11 cellular contexts compared by ENCODE assay signal in genomic region chr15:63940956-63941620, GRCh38.
DNase-seq lines count a peak whose midpoint lies in the region; ATAC-seq and TF ChIP-seq lines count a peak whose summit lies in the region.
"Had no signal": no experiment of that assay in that cellular context is flagged by ENCODE, and none has a peak within 500 bp of the region (broad histone marks: within the 10 kb centered on the region; RNA-seq: fewer than 3 reads in every experiment).

No MANE protein-coding gene starts in this region.

- no peaks in the 10 kb centered on the region for H3K27me3 ChIP-seq in heart right ventricle

- peaks cover 24 to 62% (median 51%) of the 10 kb centered on the region in 9 donors for H3K4me1 ChIP-seq in heart right ventricle

- 37 to 43% methylated on average over 4 of the region's 4 CpGs for WGBS in heart right ventricle, 2 donors

- intact Hi-C loops in activated CD4-positive, alpha-beta T cell treated with anti-CD3 and anti-CD28 coated beads, Interleukin-2, amount 10 ng/mL, durations not matched to agents 24 days and 14 days (cut with micrococcal nuclease), result no loop called here
- intact Hi-C loops in heart right ventricle (cut with DNase I), result loop anchor here in 4 of 10 donors (10.0 kb wide), 1 partner anchor 104 kb away; the partner anchor contains the start of gene DAPK2 (in 4 of the 4)

- H3K4me3 ChIP-seq in heart right ventricle, result no peak overlapping the region

- no peak overlapping the region for H3K4me3 Mint-ChIP-seq in activated CD4-positive, alpha-beta T cell treated with anti-CD3 and anti-CD28 coated beads, Interleukin-2, amount 10 ng/mL, durations not matched to agents 24 days and 14 days
- H3K4me3 Mint-ChIP-seq: activated T-cell treated with anti-CD3 and anti-CD28 coated beads, Interleukin-2, amount 50 U/mL, for 24 hours had no signal

- no peak for TF ChIP-seq CTCF in heart right ventricle (IDR thresholded peaks at IDR 0.05)

- H3K36me3 Mint-ChIP-seq in activated CD4-positive, alpha-beta T cell treated with anti-CD3 and anti-CD28 coated beads, Interleukin-2, amount 10 ng/mL, durations not matched to agents 24 days and 14 days (ENCODE audit: low read depth), result peaks cover 9% of the 10 kb centered on the region

- H3K36me3 ChIP-seq in heart right ventricle, result no peaks in the 10 kb centered on the region

- peak overlapping the region; percentile 60 for H3K27ac Mint-ChIP-seq in activated CD4-positive, alpha-beta T cell treated with anti-CD3 and anti-CD28 coated beads, Interleukin-2, amount 10 ng/mL, durations not matched to agents 24 days and 14 days
- H3K27ac Mint-ChIP-seq: activated T-cell treated with anti-CD3 and anti-CD28 coated beads, Interleukin-2, amount 50 U/mL, for 24 hours had no signal

- no peaks in the 10 kb centered on the region for H3K9me3 ChIP-seq in heart right ventricle

- peak overlapping the region; percentile 45 to 86 (median 68) for H3K27ac ChIP-seq in heart right ventricle

- H3K27me3 Mint-ChIP-seq in activated CD4-positive, alpha-beta T cell treated with anti-CD3 and anti-CD28 coated beads, Interleukin-2, amount 10 ng/mL, durations not matched to agents 24 days and 14 days, result no peaks in the 10 kb centered on the region
- H3K27me3 Mint-ChIP-seq: activated T-cell treated with anti-CD3 and anti-CD28 coated beads, Interleukin-2, amount 50 U/mL, for 24 hours had no signal

- ATAC-seq in heart right ventricle, result peak in 3 of 8 donors; percentile 9 to 31 (median 18)
- ATAC-seq in HG02884 (IDR thresholded peaks at IDR 0.05; ENCODE audit: unreplicated experiment), result no peak
- ATAC-seq in HG03520 (IDR thresholded peaks at IDR 0.05; ENCODE audit: unreplicated experiment), result no peak

- H3K4me1 Mint-ChIP-seq in activated CD4-positive, alpha-beta T cell treated with anti-CD3 and anti-CD28 coated beads, Interleukin-2, amount 10 ng/mL, durations not matched to agents 24 days and 14 days, result peaks cover 47% of the 10 kb centered on the region

- peak; percentile 58 for DNase-seq in activated CD4-positive, alpha-beta T cell treated with anti-CD3 and anti-CD28 coated beads, Interleukin-2, amount 10 ng/mL, durations not matched to agents 24 days and 14 days
- no peak for DNase-seq in activated CD4-positive, alpha-beta T cell treated with anti-CD3 and anti-CD28 coated beads, Interleukin-2, amount 50 U/mL, for 1 hour
- DNase-seq in NCI-H524 treated with DMSO at 0.1 percent for 48 hours (lab: John Stamatoyannopoulos, UW) (peak; percentile 92), heart right ventricle (no peak)
- DNase-seq in stimulated activated CD8-positive, alpha-beta memory T cell treated with anti-CD3 and anti-CD28 coated beads, Interleukin-4, amount 100 ng/mL, for 48 hours, result peak; percentile 20
- no peak for DNase-seq in stimulated activated CD4-positive, alpha-beta T cell treated with anti-CD3 and anti-CD28 coated beads, Interleukin-12 subunit alpha, Interleukin-12 subunit beta, amount 100 ng/mL, for 4 hours
- DNase-seq: activated T-cell treated with anti-CD3 and anti-CD28 coated beads, Interleukin-2, amount 50 U/mL, for 24 hours; MV-4-11; NCI-H748 treated with DMSO at 0.1 percent for 48 hours had no signal

- H3K9me3 Mint-ChIP-seq in activated CD4-positive, alpha-beta T cell treated with anti-CD3 and anti-CD28 coated beads, Interleukin-2, amount 10 ng/mL, durations not matched to agents 24 days and 14 days, result peaks cover 8% of the 10 kb centered on the region
- H3K9me3 Mint-ChIP-seq: activated T-cell treated with anti-CD3 and anti-CD28 coated beads, Interleukin-2, amount 50 U/mL, for 24 hours had no signal

Comparison
In these comparisons a context has a peak if more than half of its experiments do, and no peak if none do; other contexts are left out.
1. DNase-seq: peak in activated CD4-positive, alpha-beta T cell treated with anti-CD3 and anti-CD28 coated beads, Interleukin-2, amount 10 ng/mL, durations not matched to agents 24 days and 14 days (single experiment), NCI-H524 treated with DMSO at 0.1 percent for 48 hours (single experiment) and stimulated activated CD8-positive, alpha-beta memory T cell treated with anti-CD3 and anti-CD28 coated beads, Interleukin-4, amount 100 ng/mL, for 48 hours (single experiment); none in activated CD4-positive, alpha-beta T cell treated with anti-CD3 and anti-CD28 coated beads, Interleukin-2, amount 50 U/mL, for 1 hour (single experiment), heart right ventricle (0 of 2) and stimulated activated CD4-positive, alpha-beta T cell treated with anti-CD3 and anti-CD28 coated beads, Interleukin-12 subunit alpha, Interleukin-12 subunit beta, amount 100 ng/mL, for 4 hours (single experiment).